Comparison of ENCODE assay signal across 24 cellular contexts in genomic region chr19:44762033-44762432, GRCh38. TPM values are rescaled to one million over a fixed set of nuclear protein-coding genes. Genes with fewer than 3 reads are reported as not detected.
DNase-seq lines count a peak whose midpoint lies in the region; ATAC-seq and TF ChIP-seq lines count a peak whose summit lies in the region.
"Had no signal": no experiment of that assay in that cellular context is flagged by ENCODE, and none has a peak within 500 bp of the region (broad histone marks: within the 10 kb centered on the region; RNA-seq: fewer than 3 reads in every experiment).

No MANE protein-coding gene starts in this region.

- H2AFZ ChIP-seq in OCI-LY3 (ENCODE audit: low read depth, low read length), result no peak overlapping the region
- H2AFZ ChIP-seq: parathyroid adenoma had no signal

- intact Hi-C loops in colonic mucosa (cut with DNase I), result no loop called here

- H3K79me2 ChIP-seq in OCI-LY3 (ENCODE audit: low read length), result no peaks in the 10 kb centered on the region; the same call in 1 of the 2 replicates
- H3K79me2 ChIP-seq: parathyroid adenoma had no signal

- H3K27me3 ChIP-seq in BLaER1, result no peaks in the 10 kb centered on the region
- no peaks in the 10 kb centered on the region for H3K27me3 ChIP-seq in CD4-positive, CD25-positive, alpha-beta regulatory T cell (ENCODE audit: control insufficient read depth, insufficient read depth, low read length)
- H3K27me3 ChIP-seq in OCI-LY3 (ENCODE audit: low read depth, low read length), result no peaks in the 10 kb centered on the region
- H3K27me3 ChIP-seq in colonic mucosa, result no peaks in the 10 kb centered on the region
- H3K27me3 ChIP-seq: ascending aorta had no signal

- peaks cover 9% of the 10 kb centered on the region for H3K36me3 Mint-ChIP-seq in CD4-positive, CD25-positive, alpha-beta regulatory T cell
- peaks cover 0 to 11% (median 10%) of the 10 kb centered on the region in 3 donors for H3K36me3 Mint-ChIP-seq in immature natural killer cell

- H3K9me3 ChIP-seq in BLaER1 (0 out of 2 replicates have a peak, but pooled peaks cover under 1% of the 10 kb centered on the region), OCI-LY3 (ENCODE audit: insufficient read depth, low read length) (no peaks in the 10 kb centered on the region), colonic mucosa (no peaks in the 10 kb centered on the region)
- H3K9me3 ChIP-seq in CD4-positive, CD25-positive, alpha-beta regulatory T cell (ENCODE audit: control insufficient read depth in 2 of 2, low read length in 2 of 2), result no peaks in the 10 kb centered on the region
- H3K9me3 ChIP-seq: ascending aorta had no signal

- peak overlapping the region; percentile 33 to 87 (median 60) for H3K27ac Mint-ChIP-seq in CD4-positive, CD25-positive, alpha-beta regulatory T cell
- peak overlapping the region in 4 of 6 donors; percentile 49 to 70 (median 66) for H3K27ac Mint-ChIP-seq in immature natural killer cell
- H3K27ac Mint-ChIP-seq: activated naive CD4-positive, alpha-beta T cell treated with anti-CD3 and anti-CD28 coated beads, Interleukin-2, amount 50 U/mL, for 24 hours; activated T-cell treated with anti-CD3 and anti-CD28 coated beads, Interleukin-2, amount 50 U/mL, for 72 hours had no signal

- ATAC-seq in CD4-positive, CD25-positive, alpha-beta regulatory T cell (ENCODE audit: low read depth in 2 of 2), result no peak
- no peak for ATAC-seq in HG02588 (IDR thresholded peaks at IDR 0.05; ENCODE audit: unreplicated experiment)
- ATAC-seq: activated T-cell treated with anti-CD3 and anti-CD28 coated beads, Interleukin-2, amount 50 U/mL, for 72 hours; right cardiac atrium had no signal

- no peak overlapping the region for H3K4me3 Mint-ChIP-seq in CD4-positive, CD25-positive, alpha-beta regulatory T cell
- no peak overlapping the region for H3K4me3 Mint-ChIP-seq in immature natural killer cell
- H3K4me3 Mint-ChIP-seq: activated naive CD4-positive, alpha-beta T cell treated with anti-CD3 and anti-CD28 coated beads, Interleukin-2, amount 50 U/mL, for 24 hours; activated T-cell treated with anti-CD3 and anti-CD28 coated beads, Interleukin-2, amount 50 U/mL, for 72 hours had no signal

- H3K4me3 ChIP-seq in BLaER1, result no peak overlapping the region
- no peak overlapping the region for H3K4me3 ChIP-seq in CD4-positive, CD25-positive, alpha-beta regulatory T cell (ENCODE audit: low read depth, low read length)
- H3K4me3 ChIP-seq in OCI-LY3 (ENCODE audit: low read length), result no peak overlapping the region
- H3K4me3 ChIP-seq in colonic mucosa, result no peak overlapping the region
- H3K4me3 ChIP-seq: ascending aorta had no signal

- peaks cover 15% of the 10 kb centered on the region for H3K36me3 ChIP-seq in BLaER1
- peaks cover 12% of the 10 kb centered on the region for H3K36me3 ChIP-seq in CD4-positive, CD25-positive, alpha-beta regulatory T cell (ENCODE audit: control insufficient read depth, insufficient read depth, low read length)
- peaks cover 33% of the 10 kb centered on the region for H3K36me3 ChIP-seq in OCI-LY3 (replicated peaks; ENCODE audit: low read depth, low read length)
- H3K36me3 ChIP-seq in colonic mucosa, result peaks cover 9% of the 10 kb centered on the region

- H3K4me2 ChIP-seq in BLaER1 (peak overlapping the region; percentile 32), OCI-LY3 (ENCODE audit: low read length) (no peak overlapping the region)

- no peaks in the 10 kb centered on the region for H3K9me3 Mint-ChIP-seq in CD4-positive, CD25-positive, alpha-beta regulatory T cell
- H3K9me3 Mint-ChIP-seq in immature natural killer cell, result no peaks in the 10 kb centered on the region
- H3K9me3 Mint-ChIP-seq: activated naive CD4-positive, alpha-beta T cell treated with anti-CD3 and anti-CD28 coated beads, Interleukin-2, amount 50 U/mL, for 24 hours; activated T-cell treated with anti-CD3 and anti-CD28 coated beads, Interleukin-2, amount 50 U/mL, for 72 hours had no signal

- TF ChIP-seq CTCF in OCI-LY3 (IDR thresholded peaks at IDR 0.05; ENCODE audit: low read depth, low read length), result no peak
- no peak for TF ChIP-seq CTCF in colonic mucosa (IDR thresholded peaks at IDR 0.05)

- no peaks in the 10 kb centered on the region for H4K20me1 ChIP-seq in BLaER1
- H4K20me1 ChIP-seq in OCI-LY3 (ENCODE audit: insufficient read depth, low read length), result peaks cover 8% of the 10 kb centered on the region

- no peaks in the 10 kb centered on the region for H3K27me3 Mint-ChIP-seq in CD4-positive, CD25-positive, alpha-beta regulatory T cell
- H3K27me3 Mint-ChIP-seq in immature natural killer cell (ENCODE audit: low read depth in 3 of 3), result peaks cover 10 to 18% (median 15%) of the 10 kb centered on the region in 3 donors
- H3K27me3 Mint-ChIP-seq: activated naive CD4-positive, alpha-beta T cell treated with anti-CD3 and anti-CD28 coated beads, Interleukin-2, amount 50 U/mL, for 24 hours had no signal

- POLR2A ChIA-PET in HEK293T (lab: Yijun Ruan, JAX), result interaction anchor here (1.0 kb wide), 1 partner anchor 9 kb away, joined by 5 read pairs; no protein-coding TSS in a partner anchor

- DNase-seq in CD4-positive, CD25-positive, alpha-beta regulatory T cell, result no peak
- no peak for DNase-seq in immature natural killer cell
- DNase-seq in colonic mucosa, result no peak
- DNase-seq in HEK293T (ENCODE audit: extremely low spot score), result no peak
- DNase-seq: activated CD4-positive, CD25-positive, alpha-beta regulatory T cell treated with anti-CD3 and anti-CD28 coated beads, Interleukin-2, amount 50 U/mL, for 72 hours; activated T-cell treated with anti-CD3 and anti-CD28 coated beads, Interleukin-2, amount 50 U/mL, for 72 hours; dermis blood vessel endothelial cell; DND-41; midbrain; NCI-H1092; NCI-H187 treated with DMSO at 0.1 percent for 48 hours; NCI-H2227 treated with DMSO at 0.1 percent for 48 hours; trophoblast cell had no signal

- H3K4me1 ChIP-seq in BLaER1 (peaks cover 83% of the 10 kb centered on the region), OCI-LY3 (ENCODE audit: low read length) (no peaks in the 10 kb centered on the region), colonic mucosa (peaks cover 6% of the 10 kb centered on the region)
- H3K4me1 ChIP-seq in CD4-positive, CD25-positive, alpha-beta regulatory T cell (ENCODE audit: control insufficient read depth, insufficient read depth, low read length, poor library complexity, severe bottlenecking), result peaks cover 5% of the 10 kb centered on the region

- CTCF ChIA-PET in HEK293T (lab: Yijun Ruan, JAX), result no interaction called here

- H3K27ac ChIP-seq in BLaER1 (no peak overlapping the region), OCI-LY3 (ENCODE audit: low read length) (peak overlapping the region; percentile 21; the same call in 1 of the 2 replicates), colonic mucosa (no peak overlapping the region)
- no peak overlapping the region for H3K27ac ChIP-seq in CD4-positive, CD25-positive, alpha-beta regulatory T cell (ENCODE audit: insufficient read depth, low read length, poor library complexity, severe bottlenecking)
- H3K27ac ChIP-seq: ascending aorta, parathyroid adenoma had no signal

- no peak overlapping the region for H3K9ac ChIP-seq in BLaER1
- no peak overlapping the region for H3K9ac ChIP-seq in OCI-LY3 (ENCODE audit: low read length)
- no peak overlapping the region for H3K9ac ChIP-seq in colonic mucosa (ENCODE audit: low read depth in 2 of 2, low read length in 2 of 2)
- H3K9ac ChIP-seq: parathyroid adenoma had no signal

- H3K4me1 Mint-ChIP-seq in CD4-positive, CD25-positive, alpha-beta regulatory T cell, result peaks cover 0 to 39% (median 17%) of the 10 kb centered on the region in 4 donors
- H3K4me1 Mint-ChIP-seq in immature natural killer cell, result peaks cover 18 to 34% of the 10 kb centered on the region in 2 donors

TF ChIP-seq in HEK293T, 16 proteins besides CTCF, POLR2A, EP300 and RAD21:
- TF ChIP-seq ARNT (IDR thresholded peaks at IDR 0.05) (no peak), FOXK2 (IDR thresholded peaks at IDR 0.05) (no peak), NFRKB (IDR thresholded peaks at IDR 0.05) (no peak), CTBP1 (IDR thresholded peaks at IDR 0.05; ENCODE audit: borderline replicate concordance) (no peak), TARDBP (IDR thresholded peaks at IDR 0.05) (no peak), LEF1 (IDR thresholded peaks at IDR 0.05; ENCODE audit: borderline replicate concordance) (no peak), SP1 (IDR thresholded peaks at IDR 0.05) (no peak), HDGF (IDR thresholded peaks at IDR 0.05; ENCODE audit: borderline replicate concordance) (no peak), FOXM1 (IDR thresholded peaks at IDR 0.05; ENCODE audit: borderline replicate concordance) (no peak), FOXA1 (IDR thresholded peaks at IDR 0.05) (no peak), L3MBTL2 (conservative IDR thresholded peaks at IDR 0.05) (no peak)

RNA-seq across cellular contexts. Expression of gene BCL3, which starts 13.5 kb away (rescaled TPM):
- 231 TPM for total RNA-seq in CD4-positive, CD25-positive, alpha-beta regulatory T cell
- 10 to 100 TPM in 1 of 4 donors, 1 to 10 TPM in 3; 3.4 to 12.5 (median 5.4) TPM for polyA plus RNA-seq in CD4-positive, CD25-positive, alpha-beta regulatory T cell
- 10 to 100 TPM in 2 of 3 donors, 1 to 10 TPM in 1; 5.6 to 10.2 (median 10.2) TPM for polyA plus RNA-seq in immature natural killer cell
- 10 to 100 TPM; 76.4 to 99.5 TPM for total RNA-seq in colonic mucosa

RNA-seq across cellular contexts. Expression of gene CBLC, which starts 15.7 kb away (rescaled TPM):
- total RNA-seq in CD4-positive, CD25-positive, alpha-beta regulatory T cell, result not detected
- not detected for polyA plus RNA-seq in CD4-positive, CD25-positive, alpha-beta regulatory T cell
- not detected for polyA plus RNA-seq in immature natural killer cell
- 10 to 100 TPM; 65.6 to 78.0 TPM for total RNA-seq in colonic mucosa
- total RNA-seq: activated T-cell treated with anti-CD3 and anti-CD28 coated beads, Interleukin-2, amount 50 U/mL, for 72 hours; ascending aorta; cardiac septum; dermis blood vessel endothelial cell; H4; right cardiac atrium had no signal
- polyA plus RNA-seq: fibroblast of lung, neural cell, right cardiac atrium had no signal

RNA-seq across cellular contexts. Expression of gene BCAM, which starts 46.9 kb away (rescaled TPM):
- not detected for total RNA-seq in CD4-positive, CD25-positive, alpha-beta regulatory T cell
- polyA plus RNA-seq in CD4-positive, CD25-positive, alpha-beta regulatory T cell, result not detected
- polyA plus RNA-seq in immature natural killer cell, result not detected
- total RNA-seq in colonic mucosa, result 10 to 100 TPM; 15.1 to 20.7 TPM

Comparison
In these comparisons a context has a peak if more than half of its experiments do, and no peak if none do; other contexts are left out.
1. RNA of gene CBLC, which starts 15.7 kb away (total RNA-seq): 65.6 to 78.0 TPM in colonic mucosa; not detected in CD4-positive, CD25-positive, alpha-beta regulatory T cell (single experiment); every median in the first group is over 10 times any median in the second.
2. RNA of gene BCAM, which starts 46.9 kb away (total RNA-seq): 15.1 to 20.7 TPM in colonic mucosa; not detected in CD4-positive, CD25-positive, alpha-beta regulatory T cell (single experiment); every median in the first group is over 10 times any median in the second.